8 cellular contexts compared by ENCODE assay signal in genomic region chr17:7011942-7012254, GRCh38. TPM values are rescaled to one million over a fixed set of nuclear protein-coding genes. Genes with fewer than 3 reads are reported as not detected.
DNase-seq lines count a peak whose midpoint lies in the region; ATAC-seq and TF ChIP-seq lines count a peak whose summit lies in the region.

No MANE protein-coding gene starts in this region.

- H3K27me3 Mint-ChIP-seq in central memory CD8-positive, alpha-beta T cell, result no peaks in the 10 kb centered on the region

- TF ChIP-seq CTCF in AG04449 (IDR thresholded peaks at IDR 0.05; ENCODE audit: insufficient read depth, low read length, missing control alignments), result no peak

- H3K4me1 ChIP-seq in muscle layer of colon (ENCODE audit: insufficient read depth, low read length), result peaks cover 47% of the 10 kb centered on the region

- no peaks in the 10 kb centered on the region for H3K9me3 Mint-ChIP-seq in central memory CD8-positive, alpha-beta T cell

- DNase-seq in AG04449 (ENCODE audit: low read depth, low spot score), result no peak
- no peak for DNase-seq in Jurkat, Clone E6-1 (ENCODE audit: low read depth, low spot score)
- no peak for DNase-seq in central memory CD8-positive, alpha-beta T cell (ENCODE audit: low spot score in 2 of 2)
- no peak for DNase-seq in retina
- no peak for DNase-seq in NCI-H1436 treated with DMSO at 0.1 percent for 48 hours (lab: John Stamatoyannopoulos, UW)
- DNase-seq in GM19240 (ENCODE audit: insufficient read length, low spot score), result no peak

- H3K9ac ChIP-seq in muscle layer of colon (ENCODE audit: low read length), result peak overlapping the region; percentile 98

- H3K4me1 Mint-ChIP-seq in central memory CD8-positive, alpha-beta T cell, result peaks cover 72% of the 10 kb centered on the region

- H3K4me3 ChIP-seq in AG04449 (ENCODE audit: low read depth, low read length) (peak overlapping the region; percentile 97), muscle layer of colon (ENCODE audit: low read depth in 1 of 2, low read length in 2 of 2) (peak overlapping the region; percentile 95 to 100)
- peak overlapping the region; percentile 79 for H3K4me3 ChIP-seq in Jurkat, Clone E6-1 (ENCODE audit: low read length)

- POLR2A ChIA-PET in AG04449 (lab: Yijun Ruan, JAX), result no interaction called here

- no peaks in the 10 kb centered on the region for H3K27me3 ChIP-seq in muscle layer of colon (ENCODE audit: control insufficient read depth in 1 of 2, insufficient read depth in 2 of 2, low read length in 2 of 2)

- H3K36me3 ChIP-seq in muscle layer of colon (ENCODE audit: insufficient read depth, low read length), result peaks cover 15% of the 10 kb centered on the region

- peak overlapping the region; percentile 88 for H3K4me3 Mint-ChIP-seq in central memory CD8-positive, alpha-beta T cell

- H3K27ac ChIP-seq in muscle layer of colon (ENCODE audit: low read depth, low read length), result peak overlapping the region; percentile 99

- H3K9me3 ChIP-seq in muscle layer of colon (ENCODE audit: low read length), result no peaks in the 10 kb centered on the region

- CTCF ChIA-PET in AG04449 (lab: Yijun Ruan, JAX), result interaction anchor here (1.1 to 14.9 kb wide), 6 partner anchors 9 to 169 kb away, joined by 3 to 301 read pairs (median 14); no protein-coding TSS in a partner anchor

- H3K36me3 Mint-ChIP-seq in central memory CD8-positive, alpha-beta T cell (ENCODE audit: insufficient read depth), result peaks cover 34% of the 10 kb centered on the region

- H3K27ac Mint-ChIP-seq in central memory CD8-positive, alpha-beta T cell (ENCODE audit: low read depth), result peak overlapping the region; percentile 98

- ATAC-seq in central memory CD8-positive, alpha-beta T cell (replicated peaks; ENCODE audit: extremely low read depth, poor library complexity, severe bottlenecking), result no peak
- no peak for ATAC-seq in GM21390 (IDR thresholded peaks at IDR 0.05; ENCODE audit: unreplicated experiment)

RNA-seq across cellular contexts. Expression of gene RNASEK, which starts 0.5 kb away (rescaled TPM):
- polyA plus RNA-seq in Jurkat, Clone E6-1 (2012; ENCODE audit: insufficient read depth, insufficient read length), result 189 TPM

RNA-seq across cellular contexts. Expression of gene BCL6B, which starts 11.0 kb away (rescaled TPM):
- polyA plus RNA-seq in Jurkat, Clone E6-1 (2012; ENCODE audit: insufficient read depth, insufficient read length), result not detected

RNA-seq across cellular contexts. Expression of gene ALOX12, which starts 16.0 kb away (rescaled TPM):
- polyA plus RNA-seq in Jurkat, Clone E6-1 (2012; ENCODE audit: insufficient read depth, insufficient read length), result 1.4 TPM

RNA-seq across cellular contexts. Expression of gene SLC16A13, which starts 23.9 kb away (rescaled TPM):
- 4.7 TPM for polyA plus RNA-seq in Jurkat, Clone E6-1 (2012; ENCODE audit: insufficient read depth, insufficient read length)

RNA-seq across cellular contexts. Expression of gene SLC16A11, which starts 32.0 kb away (rescaled TPM):
- not detected for polyA plus RNA-seq in Jurkat, Clone E6-1 (2012; ENCODE audit: insufficient read depth, insufficient read length)
